21 cellular contexts compared by ENCODE assay signal in the genomic region with DNA sequence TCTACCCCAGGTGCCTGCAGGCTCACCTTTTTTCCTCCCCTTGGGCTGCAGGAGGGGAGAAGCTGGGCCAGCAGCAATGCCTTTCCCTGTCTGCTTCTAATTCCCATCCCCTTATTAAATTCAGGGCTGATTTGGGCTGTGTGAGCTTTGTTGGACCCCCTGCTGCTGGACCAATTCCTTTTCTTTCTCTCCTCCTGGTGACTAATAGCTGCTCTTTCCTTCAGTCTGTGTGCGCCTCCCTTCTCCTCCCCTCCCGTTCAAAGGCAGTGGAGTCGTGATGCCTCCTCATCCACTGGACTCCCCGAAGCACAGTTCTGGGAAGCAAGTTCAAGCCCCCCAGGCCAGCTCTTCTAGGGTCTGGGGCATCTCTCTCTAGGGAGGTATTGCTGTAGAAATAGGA.
DNase-seq lines count a peak whose midpoint lies in the region; ATAC-seq and TF ChIP-seq lines count a peak whose summit lies in the region.
"Had no signal": no experiment of that assay in that cellular context is flagged by ENCODE, and none has a peak within 500 bp of the region (broad histone marks: within the 10 kb centered on the region; RNA-seq: fewer than 3 reads in every experiment).

No MANE protein-coding gene starts in this region.

- H3K23ac ChIP-seq in neuronal stem cell (ENCODE audit: low read depth, low read length, poor library complexity) = no peak overlapping the region

- H3K18ac ChIP-seq in neuronal stem cell (ENCODE audit: low read length) = peak overlapping the region; percentile 88

- no peak overlapping the region for H2BK120ac ChIP-seq in neuronal stem cell (ENCODE audit: low read depth, low read length)

- H3F3A ChIP-seq in GM23338 (replicated peaks; ENCODE audit: low read depth) = no peaks in the 10 kb centered on the region

- no peak overlapping the region for H4K8ac ChIP-seq in neuronal stem cell (ENCODE audit: low read depth, low read length)

- H3K79me2 ChIP-seq in GM23338 (replicated peaks; ENCODE audit: insufficient read depth) = no peaks in the 10 kb centered on the region

- H3K27ac ChIP-seq in GM23338 (ENCODE audit: low read depth) (no peak overlapping the region), endodermal cell (ENCODE audit: low read depth, low read length) (no peak overlapping the region), neuronal stem cell (replicated peaks; ENCODE audit: low read length) (peak overlapping the region; percentile 44)

- intact Hi-C loops in activated T-helper 2 cell treated with anti-CD3 and anti-CD28 coated beads, Interferon-gamma antibody, Interleukin-2, Interleukin-4, amounts not matched to agents 10 μg/mL and 5 μg/mL and 100 μg/mL, durations not matched to agents 14 hours and 24 hours and 36 hours (cut with micrococcal nuclease) = loop anchor here (10.0 kb wide), 1 partner anchor 207 kb away; no protein-coding TSS in a partner anchor

- H3K4me3 Mint-ChIP-seq in GM23338 (no peak overlapping the region), endodermal cell (no peak overlapping the region)
- H3K4me3 Mint-ChIP-seq in activated T-helper 2 cell treated with anti-CD3 and anti-CD28 coated beads, Interferon-gamma antibody, Interleukin-2, Interleukin-4, amounts not matched to agents 10 μg/mL and 5 μg/mL and 100 μg/mL, durations not matched to agents 14 hours and 24 hours and 36 hours (ENCODE audit: low read depth) = no peak overlapping the region
- H3K4me3 Mint-ChIP-seq: CD8-positive, alpha-beta memory T cell; IgD-negative memory B cell had no signal

- no peaks in the 10 kb centered on the region for H4K20me1 ChIP-seq in GM23338 (replicated peaks; ENCODE audit: insufficient read depth)

- H3K36me3 Mint-ChIP-seq in GM23338 (ENCODE audit: low read depth) = no peaks in the 10 kb centered on the region
- H3K36me3 Mint-ChIP-seq in endodermal cell (ENCODE audit: low read depth) = no peaks in the 10 kb centered on the region
- H3K36me3 Mint-ChIP-seq in activated T-helper 2 cell treated with anti-CD3 and anti-CD28 coated beads, Interferon-gamma antibody, Interleukin-2, Interleukin-4, amounts not matched to agents 10 μg/mL and 5 μg/mL and 100 μg/mL, durations not matched to agents 14 hours and 24 hours and 36 hours (ENCODE audit: low read depth) = no peaks in the 10 kb centered on the region
- H3K36me3 Mint-ChIP-seq: CD8-positive, alpha-beta memory T cell had no signal

- ATAC-seq in GM23338 (peak; percentile 58), HG03442 (IDR thresholded peaks at IDR 0.05; ENCODE audit: unreplicated experiment) (no peak), GM21737 (IDR thresholded peaks at IDR 0.05; ENCODE audit: unreplicated experiment) (no peak)

- no peaks in the 10 kb centered on the region for H3K9me2 ChIP-seq in GM23338 (ENCODE audit: insufficient read depth)

- DNase-seq in GM23338 (ENCODE audit: low spot score) = peak; percentile 48
- DNase-seq in NCI-H2227 treated with DMSO at 0.1 percent for 48 hours (lab: John Stamatoyannopoulos, UW) = peak; percentile 18
- DNase-seq in endodermal cell = peak; percentile 80
- peak; percentile 51 for DNase-seq in neuronal stem cell (ENCODE audit: low spot score)
- no peak for DNase-seq in activated T-helper 2 cell treated with anti-CD3 and anti-CD28 coated beads, Interferon-gamma antibody, Interleukin-2, Interleukin-4, amounts not matched to agents 10 μg/mL and 5 μg/mL and 100 μg/mL, durations not matched to agents 14 hours and 24 hours and 36 hours (ENCODE audit: low spot score)
- no peak for DNase-seq in UCSD-AML1 (lab: John Stamatoyannopoulos, UW; ENCODE audit: unreplicated experiment)
- DNase-seq: C1 segment of cervical spinal cord; CD8-positive, alpha-beta memory T cell; GF-D8; GOT3; Karpas-422; NCI-H1436; NCI-H2029 treated with DMSO at 0.1 percent for 48 hours; NCI-H2171; NCI-H446 treated with DMSO at 0.1 percent for 48 hours; NCI-H774; Right ventricle myocardium superior; SW 1271 had no signal

- no peaks in the 10 kb centered on the region for H3K27me3 ChIP-seq in GM23338 (ENCODE audit: insufficient read depth)
- peaks cover 1% of the 10 kb centered on the region for H3K27me3 ChIP-seq in endodermal cell (ENCODE audit: control insufficient read depth, insufficient read depth, low read length, poor library complexity, severe bottlenecking)
- H3K27me3 ChIP-seq in neuronal stem cell (ENCODE audit: control insufficient read depth in 3 of 3, insufficient read depth in 3 of 3, low read depth in 1 of 3, low read length in 3 of 3) = peaks cover 0 to 5% (median 0%) of the 10 kb centered on the region in 3 experiments

- H3K4me2 ChIP-seq in GM23338 (peak overlapping the region; percentile 32; the same call in 1 of the 2 replicates), neuronal stem cell (ENCODE audit: insufficient read depth, low read length, poor library complexity, severe bottlenecking) (peak overlapping the region; percentile 40)

- no peak overlapping the region for H3K4ac ChIP-seq in neuronal stem cell (ENCODE audit: low read length)

- H2BK12ac ChIP-seq in neuronal stem cell (ENCODE audit: low read length) = peak overlapping the region; percentile 2

- H3K4me1 ChIP-seq in GM23338 (ENCODE audit: insufficient read depth) (peaks cover 7% of the 10 kb centered on the region), endodermal cell (ENCODE audit: control insufficient read depth, insufficient read depth, low read length) (peaks cover 24% of the 10 kb centered on the region), neuronal stem cell (ENCODE audit: control insufficient read depth in 2 of 2, insufficient read depth in 1 of 2, low read depth in 1 of 2, low read length in 2 of 2) (peaks cover 37 to 40% of the 10 kb centered on the region in 2 donors)

- no peak overlapping the region for H2BK5ac ChIP-seq in neuronal stem cell (ENCODE audit: low read length)

- H3K27me3 Mint-ChIP-seq in GM23338 (ENCODE audit: insufficient read depth, low read depth, poor library complexity) (peaks cover 5% of the 10 kb centered on the region), endodermal cell (ENCODE audit: insufficient read depth) (peaks cover 2% of the 10 kb centered on the region)
- peaks cover 5% of the 10 kb centered on the region for H3K27me3 Mint-ChIP-seq in activated T-helper 2 cell treated with anti-CD3 and anti-CD28 coated beads, Interferon-gamma antibody, Interleukin-2, Interleukin-4, amounts not matched to agents 10 μg/mL and 5 μg/mL and 100 μg/mL, durations not matched to agents 14 hours and 24 hours and 36 hours (ENCODE audit: low read depth)

- peak overlapping the region; percentile 63 for H2BK15ac ChIP-seq in neuronal stem cell (ENCODE audit: low read length)

- no peak overlapping the region for H4K91ac ChIP-seq in neuronal stem cell (ENCODE audit: low read depth, low read length, poor library complexity)

- no peaks in the 10 kb centered on the region for H3K79me1 ChIP-seq in neuronal stem cell (ENCODE audit: low read depth, low read length)

- TF ChIP-seq CTCF in GM23338 (conservative IDR thresholded peaks at IDR 0.05; ENCODE audit: low read depth in 2 of 2) (no peak), endodermal cell (conservative IDR thresholded peaks at IDR 0.05) (no peak)

- peaks cover 9% of the 10 kb centered on the region for H3K4me1 Mint-ChIP-seq in GM23338
- peaks cover 25% of the 10 kb centered on the region for H3K4me1 Mint-ChIP-seq in endodermal cell
- H3K4me1 Mint-ChIP-seq in activated T-helper 2 cell treated with anti-CD3 and anti-CD28 coated beads, Interferon-gamma antibody, Interleukin-2, Interleukin-4, amounts not matched to agents 10 μg/mL and 5 μg/mL and 100 μg/mL, durations not matched to agents 14 hours and 24 hours and 36 hours (ENCODE audit: low read depth) = no peaks in the 10 kb centered on the region
- H3K4me1 Mint-ChIP-seq: CD8-positive, alpha-beta memory T cell; IgD-negative memory B cell had no signal

- H3K36me3 ChIP-seq in GM23338 (ENCODE audit: insufficient read depth) = no peaks in the 10 kb centered on the region
- H3K36me3 ChIP-seq in endodermal cell (ENCODE audit: control insufficient read depth, insufficient read depth, low read length) = no peaks in the 10 kb centered on the region
- no peaks in the 10 kb centered on the region for H3K36me3 ChIP-seq in neuronal stem cell (replicated peaks in 1 of 2; ENCODE audit: control insufficient read depth in 2 of 2, insufficient read depth in 2 of 2, low read length in 2 of 2)

- H3K9me3 Mint-ChIP-seq in GM23338 (no peaks in the 10 kb centered on the region), endodermal cell (no peaks in the 10 kb centered on the region)
- H3K9me3 Mint-ChIP-seq in activated T-helper 2 cell treated with anti-CD3 and anti-CD28 coated beads, Interferon-gamma antibody, Interleukin-2, Interleukin-4, amounts not matched to agents 10 μg/mL and 5 μg/mL and 100 μg/mL, durations not matched to agents 14 hours and 24 hours and 36 hours = no peaks in the 10 kb centered on the region

- H2AFZ ChIP-seq in GM23338 = no peak overlapping the region
- no peak overlapping the region for H2AFZ ChIP-seq in neuronal stem cell (ENCODE audit: low read length)

- H3K27ac Mint-ChIP-seq in GM23338 = no peak overlapping the region
- H3K27ac Mint-ChIP-seq in endodermal cell = no peak overlapping the region
- H3K27ac Mint-ChIP-seq in activated T-helper 2 cell treated with anti-CD3 and anti-CD28 coated beads, Interferon-gamma antibody, Interleukin-2, Interleukin-4, amounts not matched to agents 10 μg/mL and 5 μg/mL and 100 μg/mL, durations not matched to agents 14 hours and 24 hours and 36 hours = no peak overlapping the region
- H3K27ac Mint-ChIP-seq: CD8-positive, alpha-beta memory T cell; IgD-negative memory B cell had no signal

- no peak overlapping the region for H3K9ac ChIP-seq in endodermal cell (ENCODE audit: extremely low read depth, low read length, poor library complexity, severe bottlenecking)
- no peak overlapping the region for H3K9ac ChIP-seq in neuronal stem cell (ENCODE audit: low read depth, low read length, poor library complexity)

- no peak overlapping the region for H3K14ac ChIP-seq in neuronal stem cell (ENCODE audit: low read length)

- H3K4me3 ChIP-seq in GM23338 = no peak overlapping the region
- no peak overlapping the region for H3K4me3 ChIP-seq in endodermal cell (ENCODE audit: low read length)
- H3K4me3 ChIP-seq in neuronal stem cell (ENCODE audit: low read length in 2 of 2) = no peak overlapping the region

- H2AK5ac ChIP-seq in neuronal stem cell (ENCODE audit: low read depth, low read length) = peak overlapping the region; percentile 24

- 40% methylated on average over 4 of the region's 4 CpGs; no CpG with 5 or more reads in 1 of the 2 experiments for WGBS in endodermal cell (ENCODE audit: insufficient coverage in 1 of 2, insufficient read length in 1 of 2), 2 experiments
- no CpG with 5 or more reads among the region's 4 CpGs for WGBS in neuronal stem cell (ENCODE audit: extremely low coverage in 2 of 2, insufficient read length in 2 of 2, insufficient replicate concordance in 1 of 2), 2 donors

- H3K9me3 ChIP-seq in endodermal cell (ENCODE audit: control insufficient read depth, low read length) (no peaks in the 10 kb centered on the region), neuronal stem cell (replicated peaks in 1 of 2; ENCODE audit: control insufficient read depth in 2 of 2, insufficient read depth in 1 of 2, low read depth in 1 of 2, low read length in 2 of 2) (no peaks in the 10 kb centered on the region)

TF ChIP-seq in GM23338, 12 proteins besides CTCF, POLR2A, EP300 and RAD21 (continues in another document):
- no peak for TF ChIP-seq JUNB (IDR thresholded peaks at IDR 0.05; ENCODE audit: unreplicated experiment)

Comparison
In these comparisons a context has a peak if more than half of its experiments do, and no peak if none do; other contexts are left out.
1. DNase-seq: peak in GM23338 (single experiment), NCI-H2227 treated with DMSO at 0.1 percent for 48 hours (single experiment), endodermal cell (single experiment) and neuronal stem cell (single experiment); none in activated T-helper 2 cell treated with anti-CD3 and anti-CD28 coated beads, Interferon-gamma antibody, Interleukin-2, Interleukin-4, amounts not matched to agents 10 μg/mL and 5 μg/mL and 100 μg/mL, durations not matched to agents 14 hours and 24 hours and 36 hours (single experiment) and UCSD-AML1 (single experiment).